Comparison of ENCODE assay signal across 2 cellular contexts in genomic region chrX:15273275-15273674, GRCh38. TPM values are rescaled to one million over a fixed set of nuclear protein-coding genes. Genes with fewer than 3 reads are reported as not detected.
"Had no signal": no experiment of that assay in that cellular context is flagged by ENCODE, and none has a peak within 500 bp of the region (broad histone marks: within the 10 kb centered on the region; RNA-seq: fewer than 3 reads in every experiment).

No MANE protein-coding gene starts in this region.

RNA-seq across cellular contexts. Expression of gene ASB9, which starts 3.4 kb away (rescaled TPM):
- total RNA-seq: G401 had no signal

RNA-seq across cellular contexts. Expression of gene ASB11, which starts 42.2 kb away (rescaled TPM):
- total RNA-seq: G401, GM12878 had no signal
- polyA plus RNA-seq: GM12878 had no signal
